In genomic region chr16:47523342-47524006, GRCh38 we compare ENCODE assay signal across 8 cellular contexts.
DNase-seq lines count a peak whose midpoint lies in the region; ATAC-seq, FAIRE-seq and TF ChIP-seq lines count a peak whose summit lies in the region.

No MANE protein-coding gene starts in this region.

- peak overlapping the region; percentile 73 for H3K27ac Mint-ChIP-seq in endothelial cell (ENCODE audit: unreplicated experiment)
- no peak overlapping the region; the same call in 1 of the 2 replicates for H3K27ac Mint-ChIP-seq in HFFc6

- intact Hi-C loops in posterior vena cava (cut with DNase I): no loop called here

- TF ChIP-seq CTCF in endothelial cell (IDR thresholded peaks at IDR 0.05; ENCODE audit: unreplicated experiment) (no peak), HFFc6 (IDR thresholded peaks at IDR 0.05) (no peak)

- H3K9me3 Mint-ChIP-seq in endothelial cell (ENCODE audit: unreplicated experiment): no peaks in the 10 kb centered on the region
- no peaks in the 10 kb centered on the region for H3K9me3 Mint-ChIP-seq in HFFc6

- DNase-seq in DMS53 (lab: John Stamatoyannopoulos, UW) (peak; percentile 82), endothelial cell (ENCODE audit: low spot score) (no peak), posterior vena cava (ENCODE audit: low spot score) (no peak), frontal cortex (ENCODE audit: low spot score in 2 of 2) (no peak), NCI-H2171 treated with DMSO at 0.1 percent for 48 hours (lab: John Stamatoyannopoulos, UW) (no peak), HFFc6 (no peak)

- no peak for FAIRE-seq in frontal cortex (lab: Jason Lieb, UNC)

- peaks cover 11% of the 10 kb centered on the region for H3K4me1 Mint-ChIP-seq in endothelial cell (ENCODE audit: unreplicated experiment)
- peaks cover 7% of the 10 kb centered on the region for H3K4me1 Mint-ChIP-seq in HFFc6 (ENCODE audit: low read depth)

- H3K27me3 Mint-ChIP-seq in endothelial cell (ENCODE audit: unreplicated experiment) (no peaks in the 10 kb centered on the region), HFFc6 (ENCODE audit: insufficient read depth) (peaks cover 3% of the 10 kb centered on the region; the same call in 1 of the 2 replicates)

- ATAC-seq in GM19467 (IDR thresholded peaks at IDR 0.05; ENCODE audit: unreplicated experiment) (peak; percentile 100), HG03354 (IDR thresholded peaks at IDR 0.05; ENCODE audit: poor library complexity, severe bottlenecking, unreplicated experiment) (peak; percentile 100)

- H3K36me3 Mint-ChIP-seq in endothelial cell (ENCODE audit: low read depth, unreplicated experiment) (peaks cover 6% of the 10 kb centered on the region), HFFc6 (ENCODE audit: low read depth) (peaks cover 9% of the 10 kb centered on the region; the same call in 1 of the 2 replicates)

- H3K4me3 Mint-ChIP-seq in endothelial cell (ENCODE audit: unreplicated experiment) (no peak overlapping the region), HFFc6 (no peak overlapping the region)
